In genomic region chr10:6487919-6488318, GRCh38 we compare ENCODE assay signal across 24 cellular contexts.
"Had no signal": no experiment of that assay in that cellular context is flagged by ENCODE, and none has a peak within 500 bp of the region (broad histone marks: within the 10 kb centered on the region; RNA-seq: fewer than 3 reads in every experiment).

No MANE protein-coding gene starts in this region.

- H3K4me3 Mint-ChIP-seq: mesothelial cell of epicardium; naive B cell; nephron progenitor cell; stimulated activated effector memory CD8-positive, alpha-beta T cell treated with anti-CD3 and anti-CD28 coated beads, Interleukin-12 subunit alpha, Interleukin-12 subunit beta, amount 100 ng/mL, for 72 hours; type B pancreatic cell had no signal

- ATAC-seq: foreskin keratinocyte; heart right ventricle; left cardiac atrium; left lung; mucosa of descending colon; stimulated activated effector memory CD8-positive, alpha-beta T cell treated with anti-CD3 and anti-CD28 coated beads, Interleukin-12 subunit alpha, Interleukin-12 subunit beta, amount 100 ng/mL, for 72 hours had no signal

- H3K36me3 ChIP-seq: esophagus muscularis mucosa, heart right ventricle, sigmoid colon, stomach had no signal

- H3K36me3 Mint-ChIP-seq: naive B cell; stimulated activated effector memory CD8-positive, alpha-beta T cell treated with anti-CD3 and anti-CD28 coated beads, Interleukin-12 subunit alpha, Interleukin-12 subunit beta, amount 100 ng/mL, for 72 hours; type B pancreatic cell had no signal

- H3K4me1 ChIP-seq: esophagus muscularis mucosa, left lung, sigmoid colon, stomach, thyroid gland had no signal

- H3K27ac ChIP-seq: coronary artery, epithelial cell of prostate, esophagus muscularis mucosa, foreskin keratinocyte, heart right ventricle, left lung, sigmoid colon, stomach, thyroid gland had no signal

- DNase-seq: foreskin keratinocyte; glutamatergic neuron; heart right ventricle; hippocampal formation; left cardiac atrium; left lung; mesenchymal stem cell; mucosa of descending colon; naive B cell; nephron progenitor cell; nucleus accumbens; sigmoid colon; stimulated activated CD4-positive, alpha-beta T cell treated with anti-CD3 and anti-CD28 coated beads, Interleukin-2, amount 100 ng/mL, for 24 hours; stimulated activated CD4-positive, alpha-beta T cell treated with anti-CD3 and anti-CD28 coated beads, Interleukin-4, amount 100 ng/mL, for 24 hours; stimulated activated naive CD4-positive, alpha-beta T cell treated with Interleukin-2 at 50 U/mL for 16 hours; stomach; thyroid gland had no signal

- H3K9me3 Mint-ChIP-seq: mesothelial cell of epicardium; naive B cell; nephron progenitor cell; stimulated activated effector memory CD8-positive, alpha-beta T cell treated with anti-CD3 and anti-CD28 coated beads, Interleukin-12 subunit alpha, Interleukin-12 subunit beta, amount 100 ng/mL, for 72 hours; type B pancreatic cell had no signal

- H3K4me3 ChIP-seq: coronary artery, esophagus muscularis mucosa, heart right ventricle, left lung, mucosa of descending colon, sigmoid colon, stomach, thyroid gland had no signal

- H3K4me1 Mint-ChIP-seq: mesothelial cell of epicardium, nephron progenitor cell had no signal

- H3K27ac Mint-ChIP-seq: mesothelial cell of epicardium, nephron progenitor cell, type B pancreatic cell had no signal

- H3K9me3 ChIP-seq: esophagus muscularis mucosa, heart right ventricle, left lung, mucosa of descending colon, sigmoid colon, stomach, thyroid gland had no signal

- FAIRE-seq: islet of Langerhans had no signal

- H3K27me3 ChIP-seq: esophagus muscularis mucosa, foreskin keratinocyte, left lung, sigmoid colon, stomach, thyroid gland had no signal
